In the genomic region with DNA sequence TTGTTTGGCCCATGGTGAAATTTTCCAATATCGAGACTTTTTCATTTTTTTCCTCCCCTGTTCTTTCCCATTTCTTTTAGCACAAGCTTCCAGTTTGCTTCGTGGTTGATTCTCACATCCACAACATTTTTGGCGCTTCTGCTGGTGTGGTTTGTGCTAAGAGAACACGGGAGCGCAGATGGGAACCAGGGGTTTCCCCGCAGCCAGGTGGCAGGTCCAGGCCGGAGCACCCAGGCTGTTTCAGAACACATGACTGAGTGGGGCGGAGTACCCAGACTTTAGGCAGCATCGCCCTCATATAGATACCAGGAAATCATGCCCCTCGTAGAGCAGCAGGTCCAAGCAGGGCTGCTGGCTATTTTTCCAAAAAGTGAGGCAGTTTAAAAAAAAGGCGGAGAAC, we compare ENCODE assay signal across 11 cellular contexts. TPM values are rescaled to one million over a fixed set of nuclear protein-coding genes. Genes with fewer than 3 reads are reported as not detected.
DNase-seq lines count a peak whose midpoint lies in the region; ATAC-seq and TF ChIP-seq lines count a peak whose summit lies in the region.
"Had no signal": no experiment of that assay in that cellular context is flagged by ENCODE, and none has a peak within 500 bp of the region (broad histone marks: within the 10 kb centered on the region; RNA-seq: fewer than 3 reads in every experiment).

No MANE protein-coding gene starts in this region.

- H3K4me1 Mint-ChIP-seq in stimulated activated naive B cell treated with anti-CD40 and anti-IgM and Interleukin-4, amounts not matched to agents 10 μg/mL and 1 μg/mL and 100 μg/mL, for 72 hours, result peaks cover 18 to 37% of the 10 kb centered on the region in 2 donors

- in situ Hi-C loops in astrocyte of the cerebellum (cut with HindIII; ENCODE audit: low sequenced_read_pairs), result loop anchor here (5.0 kb wide), 2 partner anchors 49 to 264 kb away; no protein-coding TSS in a partner anchor

- peaks cover 6 to 9% of the 10 kb centered on the region in 2 donors for H3K36me3 Mint-ChIP-seq in stimulated activated naive B cell treated with anti-CD40 and anti-IgM and Interleukin-4, amounts not matched to agents 10 μg/mL and 1 μg/mL and 100 μg/mL, for 72 hours

- H3K4me3 ChIP-seq in astrocyte of the cerebellum (ENCODE audit: low read depth, low read length), result no peak overlapping the region

- H3K27me3 Mint-ChIP-seq in stimulated activated naive B cell treated with anti-CD40 and anti-IgM and Interleukin-4, amounts not matched to agents 10 μg/mL and 1 μg/mL and 100 μg/mL, for 72 hours, result no peaks in the 10 kb centered on the region

- H3K4me3 Mint-ChIP-seq in stimulated activated naive B cell treated with anti-CD40 and anti-IgM and Interleukin-4, amounts not matched to agents 10 μg/mL and 1 μg/mL and 100 μg/mL, for 72 hours, result peak overlapping the region; percentile 2 to 47

- ATAC-seq in stimulated activated naive B cell treated with anti-CD40 and anti-IgM and Interleukin-4, amounts not matched to agents 10 μg/mL and 1 μg/mL and 100 μg/mL, for 72 hours (replicated peaks), result peak; percentile 16 to 24
- no peak for ATAC-seq in HG03571 (IDR thresholded peaks at IDR 0.05; ENCODE audit: unreplicated experiment)
- ATAC-seq in HG03159 (IDR thresholded peaks at IDR 0.05; ENCODE audit: unreplicated experiment), result no peak

- peaks cover 0 to 2% of the 10 kb centered on the region in 2 donors for H3K9me3 Mint-ChIP-seq in stimulated activated naive B cell treated with anti-CD40 and anti-IgM and Interleukin-4, amounts not matched to agents 10 μg/mL and 1 μg/mL and 100 μg/mL, for 72 hours

- peak; percentile 60 for DNase-seq in HPDE6-E6E7 (ENCODE audit: extremely low spot score)
- peak; percentile 70 for DNase-seq in astrocyte of the cerebellum (ENCODE audit: low read depth)
- DNase-seq in iris pigment epithelial cell (ENCODE audit: low read depth), result peak; percentile 29
- DNase-seq in stimulated activated naive B cell treated with anti-CD40 and anti-IgM and Interleukin-4, amounts not matched to agents 10 μg/mL and 1 μg/mL and 100 μg/mL, for 72 hours, result no peak
- DNase-seq in pons (ENCODE audit: low spot score), result no peak
- no peak for DNase-seq in mucosa of gallbladder (ENCODE audit: low spot score)
- DNase-seq: DND-41, kidney, NCI-H526 had no signal

- TF ChIP-seq CTCF in astrocyte of the cerebellum (IDR thresholded peaks at IDR 0.05; ENCODE audit: low read depth, low read length, missing control alignments), result no peak

- H3K27ac Mint-ChIP-seq in stimulated activated naive B cell treated with anti-CD40 and anti-IgM and Interleukin-4, amounts not matched to agents 10 μg/mL and 1 μg/mL and 100 μg/mL, for 72 hours, result peak overlapping the region; percentile 14

RNA-seq across cellular contexts. Expression of gene SYTL3, which starts 58.0 kb away (rescaled TPM):
- total RNA-seq in mucosa of gallbladder, result 4.1 TPM

Comparison
In these comparisons a context has a peak if more than half of its experiments do, and no peak if none do; other contexts are left out.
1. DNase-seq: peak in HPDE6-E6E7 (single experiment), astrocyte of the cerebellum (single experiment) and iris pigment epithelial cell (single experiment); none in stimulated activated naive B cell treated with anti-CD40 and anti-IgM and Interleukin-4, amounts not matched to agents 10 μg/mL and 1 μg/mL and 100 μg/mL, for 72 hours (single experiment), pons (single experiment) and mucosa of gallbladder (single experiment).
2. ATAC-seq: peak in stimulated activated naive B cell treated with anti-CD40 and anti-IgM and Interleukin-4, amounts not matched to agents 10 μg/mL and 1 μg/mL and 100 μg/mL, for 72 hours (2 of 2); none in HG03571 (single experiment) and HG03159 (single experiment).